Comparison of ENCODE assay signal across 16 cellular contexts in genomic region chr1:108142258-108142657, GRCh38. TPM values are rescaled to one million over a fixed set of nuclear protein-coding genes. Genes with fewer than 3 reads are reported as not detected.
A peak's percentile ranks its signal among the peaks of the same experiment; 100 is the strongest.
DNase-seq lines count a peak whose midpoint lies in the region; ATAC-seq, FAIRE-seq and TF ChIP-seq lines count a peak whose summit lies in the region.
"Had no signal": no experiment of that assay in that cellular context is flagged by ENCODE, and none has a peak within 500 bp of the region (broad histone marks: within the 10 kb centered on the region; RNA-seq: fewer than 3 reads in every experiment).

No MANE protein-coding gene starts in this region.

- peak overlapping the region in 5 of 7 donors; percentile 16 to 90 (median 62) for H3K27ac Mint-ChIP-seq in CD14-positive monocyte
- H3K27ac Mint-ChIP-seq: H9 had no signal

- no peaks in the 10 kb centered on the region for H3K27me3 Mint-ChIP-seq in CD14-positive monocyte (ENCODE audit: low read depth in 3 of 3)
- H3K27me3 Mint-ChIP-seq: CD8-positive, alpha-beta memory T cell had no signal

- H3K36me3 Mint-ChIP-seq in CD14-positive monocyte: peaks cover 47 to 66% of the 10 kb centered on the region in 2 donors

- H2AFZ ChIP-seq in IMR-90 (replicated peaks; ENCODE audit: low read length, poor library complexity): no peak overlapping the region
- no peak overlapping the region for H2AFZ ChIP-seq in keratinocyte (ENCODE audit: control insufficient read depth, low read length)

- no CpG with 5 or more reads among the region's 4 CpGs for WGBS in IMR-90 (ENCODE audit: extremely low coverage in 2 of 2, insufficient read length in 1 of 2), 2 experiments

- no peak overlapping the region for H3K4ac ChIP-seq in IMR-90 (ENCODE audit: low read depth, low read length)

- FAIRE-seq in keratinocyte (lab: Jason Lieb, UNC): peak; percentile 56
- FAIRE-seq: A204.1, GM19239 had no signal

- in situ Hi-C loops in IMR-90 (cut with MboI; ENCODE audit: low sequenced_read_pairs): no loop called here
- in situ Hi-C loops in brain microvascular endothelial cell (cut with HindIII; ENCODE audit: low pct_ligation_motif_present, low sequenced_read_pairs): loop anchor here (25.0 kb wide), 1 partner anchor 355 kb away; no protein-coding TSS in a partner anchor

- peaks cover 36% of the 10 kb centered on the region for H3K4me1 Mint-ChIP-seq in CD14-positive monocyte
- H3K4me1 Mint-ChIP-seq: CD8-positive, alpha-beta memory T cell; H9 had no signal

- H4K5ac ChIP-seq in IMR-90 (ENCODE audit: low read depth, low read length): no peak overlapping the region

- no peak overlapping the region for H4K91ac ChIP-seq in IMR-90 (ENCODE audit: insufficient read depth, low read depth, low read length)

- dilution Hi-C loops in IMR-90 (cut with HindIII; ENCODE audit: low sequenced_read_pairs, unreplicated experiment) (no loop called here), keratinocyte (cut with MboI; ENCODE audit: extremely low pct_ligation_motif_present, low sequenced_read_pairs) (no loop called here)

- no peaks in the 10 kb centered on the region for H3K79me2 ChIP-seq in keratinocyte (ENCODE audit: control insufficient read depth, insufficient read depth, low read length)

- H2BK15ac ChIP-seq in IMR-90 (ENCODE audit: low read depth, low read length): no peak overlapping the region

- H3K23ac ChIP-seq in IMR-90 (ENCODE audit: low read depth, low read length): no peak overlapping the region

- H2AK5ac ChIP-seq in IMR-90 (ENCODE audit: low read depth, low read length): no peak overlapping the region

- no peak overlapping the region for H3K4me3 Mint-ChIP-seq in CD14-positive monocyte
- H3K4me3 Mint-ChIP-seq: CD8-positive, alpha-beta memory T cell; H9 had no signal

- no peaks in the 10 kb centered on the region; the same call in 1 of the 2 replicates for H4K20me1 ChIP-seq in IMR-90 (ENCODE audit: insufficient read depth, low read length)
- H4K20me1 ChIP-seq in keratinocyte (ENCODE audit: control insufficient read depth, extremely low read depth, insufficient read depth, low read length): no peaks in the 10 kb centered on the region

- POLR2A ChIA-PET in IMR-90 (lab: Charles Lee; ENCODE audit: unreplicated experiment): interaction anchor here (0.6 kb wide), 1 partner anchor 1501 kb away, joined by 3 read pairs; no protein-coding TSS in a partner anchor

- intact Hi-C loops in CD14-positive monocyte (cut with micrococcal nuclease): no loop called here
- intact Hi-C loops in IMR-90 (cut with micrococcal nuclease): no loop called here

- CTCF ChIA-PET in IMR-90 (lab: Yijun Ruan, JAX): no interaction called here

- H2BK5ac ChIP-seq in IMR-90 (ENCODE audit: low read depth, low read length, poor library complexity, severe bottlenecking): peak overlapping the region; percentile 15

- no peaks in the 10 kb centered on the region for H3K9me3 ChIP-seq in IMR-90 (ENCODE audit: control insufficient read depth, insufficient read depth, low read length)
- no peaks in the 10 kb centered on the region for H3K9me3 ChIP-seq in keratinocyte (ENCODE audit: control insufficient read depth, low read depth, low read length)
- H3K9me3 ChIP-seq: BE2C, Caco-2 had no signal

- BruUV-seq in IMR-90 (replicated peaks; lab: Mats Ljungman, UMichigan): no TSS peak

- H2AK9ac ChIP-seq in IMR-90 (replicated peaks; ENCODE audit: low read depth, low read length, poor library complexity): no peak overlapping the region

- no peak overlapping the region for H2BK20ac ChIP-seq in IMR-90 (ENCODE audit: low read depth, low read length)

- DNase-seq in CD14-positive monocyte (ENCODE audit: low spot score) (no peak), IMR-90 (no peak), brain microvascular endothelial cell (no peak), keratinocyte (ENCODE audit: low read depth, low spot score) (no peak), C1 segment of cervical spinal cord (lab: John Stamatoyannopoulos, UW) (no peak), NCI-H2171 treated with DMSO at 0.1 percent for 48 hours (lab: John Stamatoyannopoulos, UW) (no peak), OCI-M1 (lab: John Stamatoyannopoulos, UW) (no peak)
- DNase-seq: BE2C; Caco-2; CD8-positive, alpha-beta memory T cell; DND-41; GF-D8; GOT3; H9 had no signal

- TF ChIP-seq CTCF in CD14-positive monocyte (IDR thresholded peaks at IDR 0.05) (no peak), IMR-90 (conservative IDR thresholded peaks at IDR 0.05; ENCODE audit: low read depth, low read length) (no peak), brain microvascular endothelial cell (IDR thresholded peaks at IDR 0.05; ENCODE audit: low read depth, low read length, missing control alignments) (no peak), keratinocyte (optimal IDR thresholded peaks at IDR 0.05 in 1 of 3, IDR thresholded peaks at IDR 0.05 in 1 of 3, conservative IDR thresholded peaks at IDR 0.05 in 1 of 3; ENCODE audit: extremely low read depth in 1 of 3, insufficient read depth in 2 of 3, low read length in 3 of 3) (no peak)

- no peak overlapping the region for H3K56ac ChIP-seq in IMR-90 (ENCODE audit: extremely low read depth, insufficient read depth, low read length)

- peaks cover 0 to 12% (median 8%) of the 10 kb centered on the region in 7 donors for H3K9me3 Mint-ChIP-seq in CD14-positive monocyte

- no peak overlapping the region for H4K8ac ChIP-seq in IMR-90 (ENCODE audit: low read depth in 2 of 2, low read length in 2 of 2)

- no peaks in the 10 kb centered on the region for H3K27me3 ChIP-seq in IMR-90 (ENCODE audit: control insufficient read depth, insufficient read depth, low read length)
- H3K27me3 ChIP-seq in brain microvascular endothelial cell (replicated peaks): no peaks in the 10 kb centered on the region
- H3K27me3 ChIP-seq in keratinocyte (ENCODE audit: control insufficient read depth, extremely low read depth, insufficient read depth, low read length): no peaks in the 10 kb centered on the region

- H3K18ac ChIP-seq in IMR-90 (ENCODE audit: low read depth, low read length): peak overlapping the region; percentile 59; the same call in 1 of the 2 replicates

- no peak for TF ChIP-seq POLR2A in IMR-90 (IDR thresholded peaks at IDR 0.05; ENCODE audit: low read depth, low read length)

- peaks cover 9 to 21% of the 10 kb centered on the region in 2 experiments for H3K79me1 ChIP-seq in IMR-90 (ENCODE audit: low read depth in 1 of 2, low read length in 2 of 2)

- no peak overlapping the region for H3K9ac ChIP-seq in IMR-90 (ENCODE audit: low read depth, low read length)
- no peak overlapping the region for H3K9ac ChIP-seq in keratinocyte (ENCODE audit: control insufficient read depth, extremely low read depth, insufficient read depth, low read length)

- TF ChIP-seq RAD21 in IMR-90 (IDR thresholded peaks at IDR 0.05; ENCODE audit: low read length): no peak

- 0 out of 2 replicates have a peak, but pooled peaks cover 3% of the 10 kb centered on the region for H3K9me1 ChIP-seq in IMR-90 (ENCODE audit: insufficient read depth, low read length)
- H3K9me1 ChIP-seq in keratinocyte (ENCODE audit: control insufficient read depth, extremely low read depth, insufficient read depth, low read length): no peaks in the 10 kb centered on the region

- ATAC-seq in IMR-90 (ENCODE audit: low read depth): no peak

- no peak overlapping the region for H3K14ac ChIP-seq in IMR-90 (replicated peaks; ENCODE audit: low read depth, low read length)

- H3K27ac ChIP-seq in IMR-90 (ENCODE audit: insufficient read depth, low read length) (no peak overlapping the region), brain microvascular endothelial cell (peak overlapping the region; percentile 62), keratinocyte (ENCODE audit: control insufficient read depth, insufficient read depth, low read length) (no peak overlapping the region)

- H3K4me3 ChIP-seq in IMR-90 (ENCODE audit: insufficient read depth, low read depth, low read length): no peak overlapping the region
- no peak overlapping the region for H3K4me3 ChIP-seq in brain microvascular endothelial cell (ENCODE audit: low read depth, low read length)
- H3K4me3 ChIP-seq in keratinocyte (ENCODE audit: control insufficient read depth in 2 of 3, extremely low read depth in 1 of 3, insufficient read depth in 2 of 3, low read depth in 1 of 3, low read length in 3 of 3): no peak overlapping the region

- H3K4me2 ChIP-seq in IMR-90 (ENCODE audit: low read depth, low read length) (no peak overlapping the region), keratinocyte (ENCODE audit: control insufficient read depth, extremely low read depth, insufficient read depth, low read depth, low read length) (no peak overlapping the region)

- H2BK120ac ChIP-seq in IMR-90 (ENCODE audit: low read depth, low read length): no peak overlapping the region

- H3K4me1 ChIP-seq in IMR-90 (ENCODE audit: control insufficient read depth, insufficient read depth, low read length) (peaks cover 2% of the 10 kb centered on the region), keratinocyte (ENCODE audit: control insufficient read depth, extremely low read depth, insufficient read depth, low read length) (peaks cover 3% of the 10 kb centered on the region)
- H3K4me1 ChIP-seq: BE2C, Caco-2 had no signal

- H3K36me3 ChIP-seq in IMR-90 (ENCODE audit: control insufficient read depth, insufficient read depth, low read length) (peaks cover 11% of the 10 kb centered on the region), brain microvascular endothelial cell (replicated peaks) (peaks cover 23% of the 10 kb centered on the region), keratinocyte (ENCODE audit: control insufficient read depth in 2 of 2, extremely low read depth in 1 of 2, insufficient read depth in 2 of 2, low read length in 2 of 2) (peaks cover 8 to 9% of the 10 kb centered on the region in 2 experiments)
- H3K36me3 ChIP-seq: BE2C had no signal

TF ChIP-seq in IMR-90, 13 proteins besides CTCF, POLR2A, EP300 and RAD21 (continues in another document):
- no peak for TF ChIP-seq SMC3 (IDR thresholded peaks at IDR 0.05; ENCODE audit: low read depth, low read length)
- TF ChIP-seq BHLHE40 (IDR thresholded peaks at IDR 0.05; ENCODE audit: low read depth, low read length): no peak
- no peak for TF ChIP-seq CHD1 (IDR thresholded peaks at IDR 0.05; ENCODE audit: low read depth, low read length)
- no peak for TF ChIP-seq FOS (IDR thresholded peaks at IDR 0.05; ENCODE audit: low read depth, low read length)

RNA-seq across cellular contexts. Expression of gene SLC25A24, which starts 57.9 kb away (rescaled TPM):
- polyA plus RNA-seq in CD14-positive monocyte: 10 to 100 TPM; 43.4 to 45.4 TPM
- 20.4 and 45.3 TPM in 2 replicates for total RNA-seq in IMR-90 (2012; rRNA removed)
- 14.5 and 19.4 TPM in 2 replicates for polyA plus RNA-seq in IMR-90 (2012; rRNA removed)
- 3.4 and 6.4 TPM in 2 replicates for polyA plus RNA-seq in IMR-90 (2012; cell fraction: cytosol; rRNA removed)
- 2.0 and 8.9 TPM in 2 replicates for polyA plus RNA-seq in IMR-90 (2012; cell fraction: nucleus; rRNA removed; ENCODE audit: low replicate concordance)
- polyA plus RNA-seq in keratinocyte: 35.3 to 58.9 TPM (median 36.0 TPM) in 3 replicates
- 26.6 TPM for polyA plus RNA-seq in keratinocyte (2011; ENCODE audit: low read depth)
- polyA plus RNA-seq in keratinocyte (2011; cell fraction: cytosol; rRNA removed): 25.9 and 49.9 TPM in 2 replicates
- 30.8 and 45.2 TPM in 2 replicates for polyA plus RNA-seq in keratinocyte (2011; cell fraction: nucleus; rRNA removed)
- polyA plus RNA-seq in keratinocyte (2012; ENCODE audit: low replicate concordance): 15.3 and 34.6 TPM in 2 replicates
- polyA minus RNA-seq in keratinocyte: 16.1 to 44.2 TPM (median 28.8 TPM) in 3 replicates
- 40.5 TPM for polyA minus RNA-seq in keratinocyte (2011; cell fraction: cytosol; rRNA and poly(A)+ RNA removed)
- polyA minus RNA-seq in keratinocyte (2011; cell fraction: nucleus; rRNA and poly(A)+ RNA removed): 26.9 and 47.0 TPM in 2 replicates
